ENCODE assay signal across 8 cellular contexts in genomic region chr4:16226816-16227461, GRCh38. TPM values are rescaled to one million over a fixed set of nuclear protein-coding genes. Genes with fewer than 3 reads are reported as not detected.
A peak's percentile ranks its signal among the peaks of the same experiment; 100 is the strongest.
DNase-seq lines count a peak whose midpoint lies in the region; TF ChIP-seq lines count a peak whose summit lies in the region.

No MANE protein-coding gene starts in this region.

- H3T11ph ChIP-seq in H9 (ENCODE audit: low read length): no peak overlapping the region

- H3K9me3 ChIP-seq in H9 (ENCODE audit: control insufficient read depth, low read depth, low read length): no peaks in the 10 kb centered on the region

- H3K27ac ChIP-seq in H9 (ENCODE audit: insufficient read length, low read depth, low read length): no peak overlapping the region

- DNase-seq in H9: peak; percentile 59
- DNase-seq in LNCaP clone FGC (ENCODE audit: low read depth): no peak
- peak; percentile 50 to 53 for DNase-seq in activated CD4-positive, alpha-beta T cell treated with anti-CD3 and anti-CD28 coated beads, Interleukin-2, amount 50 U/mL, for 48 hours
- peak; percentile 74 for DNase-seq in ecto neural progenitor cell (ENCODE audit: low spot score)
- DNase-seq in lung microvascular endothelial cell (ENCODE audit: low read depth in 2 of 2): peak; percentile 53 to 54
- peak; percentile 18 for DNase-seq in stimulated activated CD8-positive, alpha-beta memory T cell treated with anti-CD3 and anti-CD28 coated beads, Interleukin-4, amount 100 ng/mL, for 24 hours (ENCODE audit: low read depth)
- DNase-seq in DMS79 treated with DMSO at 0.1 percent for 48 hours (lab: John Stamatoyannopoulos, UW): no peak

- H2AFZ ChIP-seq in H9 (ENCODE audit: low read length): no peak overlapping the region

- H3K56ac ChIP-seq in H9 (ENCODE audit: insufficient read length, low read depth, low read length): no peak overlapping the region

- H2AK5ac ChIP-seq in H9 (ENCODE audit: insufficient read length, low read length): no peak overlapping the region

- no peak overlapping the region for H4K5ac ChIP-seq in H9 (ENCODE audit: insufficient read length, low read depth, low read length)

- H4K8ac ChIP-seq in H9 (replicated peaks; ENCODE audit: insufficient read length, low read depth, low read length): no peak overlapping the region

- no peak overlapping the region for H3K23ac ChIP-seq in H9 (ENCODE audit: insufficient read length, low read depth, low read length)

- peak overlapping the region; percentile 92 for H3K4me2 ChIP-seq in H9 (ENCODE audit: insufficient read depth, insufficient read length, low read length)

- H2BK12ac ChIP-seq in H9 (ENCODE audit: insufficient read length, low read depth, low read length): no peak overlapping the region

- H2BK5ac ChIP-seq in H9 (ENCODE audit: insufficient read length, low read length): no peak overlapping the region

- H3K4me1 ChIP-seq in H9 (ENCODE audit: insufficient read depth, low read length): peaks cover 4% of the 10 kb centered on the region; the same call in 1 of the 2 replicates

- H3K27ac Mint-ChIP-seq in H9: peak overlapping the region; percentile 94 to 99 (median 98)

- TF ChIP-seq POLR2A in GM10847 (IDR thresholded peaks at IDR 0.05; ENCODE audit: extremely low read depth, insufficient read length): peak; percentile 3

- H3K9ac ChIP-seq in H9 (ENCODE audit: extremely low read depth, insufficient read length, low read length): peak overlapping the region; percentile 73

- H3K4ac ChIP-seq in H9 (ENCODE audit: low read depth, low read length): no peak overlapping the region

- H3K27me3 Mint-ChIP-seq in H9 (ENCODE audit: low read depth): no peaks in the 10 kb centered on the region

- H3K27me3 ChIP-seq in H9 (ENCODE audit: insufficient read depth, low read length): no peaks in the 10 kb centered on the region

- H3K18ac ChIP-seq in H9 (ENCODE audit: insufficient read length, low read depth, low read length): no peak overlapping the region

- no peaks in the 10 kb centered on the region for H4K20me1 ChIP-seq in H9 (ENCODE audit: control insufficient read depth, insufficient read depth, insufficient read length)

- no peaks in the 10 kb centered on the region for H3K79me1 ChIP-seq in H9 (ENCODE audit: insufficient read depth, low read depth, low read length, poor library complexity, severe bottlenecking)

- no peaks in the 10 kb centered on the region for H3K9me3 Mint-ChIP-seq in H9

- H3K14ac ChIP-seq in H9 (ENCODE audit: insufficient read depth, low read length): peak overlapping the region; percentile 84

- H4K91ac ChIP-seq in H9 (ENCODE audit: insufficient read length, low read depth, low read length): no peak overlapping the region

- H2BK15ac ChIP-seq in H9 (ENCODE audit: low read depth, low read length): no peak overlapping the region

- no peak overlapping the region for H2BK120ac ChIP-seq in H9 (ENCODE audit: low read depth, low read length, poor library complexity, severe bottlenecking)

- no CpG with 5 or more reads among the region's 57 CpGs for WGBS in H9 (ENCODE audit: extremely low coverage, insufficient read length, low lambda C conversion rate)

- H3K36me3 Mint-ChIP-seq in H9 (ENCODE audit: insufficient read depth in 1 of 3, low read depth in 3 of 3): peaks cover 0 to 2% (median 0%) of the 10 kb centered on the region in 3 experiments; a peak in 1 of 7 replicates

- H3K23me2 ChIP-seq in H9 (ENCODE audit: insufficient read length, low read depth, low read length, poor library complexity, severe bottlenecking): peaks cover 10% of the 10 kb centered on the region

- H3K4me3 ChIP-seq in LNCaP clone FGC (ENCODE audit: low read depth, low read length): peak overlapping the region; percentile 83

- peaks cover 2% of the 10 kb centered on the region; the same call in 1 of the 2 replicates for H3K79me2 ChIP-seq in H9 (ENCODE audit: insufficient read depth, low read length)

- no peak for TF ChIP-seq CTCF in H9 (conservative IDR thresholded peaks at IDR 0.05)
- no peak for TF ChIP-seq CTCF in LNCaP clone FGC (IDR thresholded peaks at IDR 0.05; ENCODE audit: control insufficient read depth, extremely low read depth, insufficient read depth)

- no peak overlapping the region for H2BK20ac ChIP-seq in H9 (ENCODE audit: low read depth, low read length, poor library complexity, severe bottlenecking)

- peaks cover 32 to 38% of the 10 kb centered on the region in 2 experiments for H3K4me1 Mint-ChIP-seq in H9

- peak overlapping the region; percentile 94 to 98 for H3K4me3 Mint-ChIP-seq in H9

RNA-seq across cellular contexts. Expression of gene TAPT1, which starts 0.7 kb away (rescaled TPM):
- total RNA-seq in H9 (2021): 9.9 and 11.1 TPM in 2 replicates
- total RNA-seq in lung microvascular endothelial cell: 7.8 and 14.5 TPM in 2 replicates

Comparison
In these comparisons a context has a peak if more than half of its experiments do, and no peak if none do; other contexts are left out.
1. DNase-seq: peak in H9 (single experiment), activated CD4-positive, alpha-beta T cell treated with anti-CD3 and anti-CD28 coated beads, Interleukin-2, amount 50 U/mL, for 48 hours (2 of 2), ecto neural progenitor cell (single experiment), lung microvascular endothelial cell (2 of 2) and stimulated activated CD8-positive, alpha-beta memory T cell treated with anti-CD3 and anti-CD28 coated beads, Interleukin-4, amount 100 ng/mL, for 24 hours (single experiment); none in LNCaP clone FGC (single experiment) and DMS79 treated with DMSO at 0.1 percent for 48 hours (single experiment).